Comparison of ENCODE assay signal across 8 cellular contexts in the genomic region with DNA sequence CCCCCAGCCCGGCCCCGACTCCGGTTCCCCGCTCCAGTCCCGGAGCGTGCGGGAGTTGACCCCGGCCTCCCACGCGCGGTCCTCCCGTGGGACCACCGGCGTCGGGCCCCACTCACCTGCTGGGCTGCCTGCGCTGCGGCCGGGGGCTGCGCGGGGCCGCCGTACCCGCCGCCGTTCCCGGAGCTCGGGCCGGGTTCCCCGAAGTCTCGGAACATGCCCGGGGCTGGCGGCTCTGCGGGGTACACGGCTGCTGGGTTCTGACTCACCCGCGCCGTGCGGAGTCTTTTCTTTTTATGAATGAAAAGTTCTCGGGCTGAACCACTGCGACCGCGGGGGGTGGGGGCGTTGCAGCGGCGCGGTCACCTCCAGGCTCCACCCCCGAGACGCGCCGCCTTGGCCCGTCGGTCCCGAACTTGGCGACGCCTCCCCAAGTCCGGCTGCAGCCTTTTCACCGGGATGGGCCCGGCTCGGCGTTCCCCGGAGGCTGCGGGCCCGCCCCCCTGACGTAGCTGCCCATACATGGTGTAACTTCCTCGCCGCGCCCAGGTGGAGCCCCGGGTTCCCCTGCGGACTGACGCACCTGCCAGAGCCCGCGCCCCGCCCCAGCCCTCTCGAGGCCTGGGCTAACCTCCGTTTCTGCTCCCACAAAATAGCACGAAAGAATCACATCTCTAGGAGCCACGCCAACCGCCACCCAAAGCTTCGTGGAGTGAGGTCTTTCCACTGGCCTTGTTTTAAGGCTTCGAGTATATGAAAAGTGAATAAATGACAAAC. TPM values are rescaled to one million over a fixed set of nuclear protein-coding genes. Genes with fewer than 3 reads are reported as not detected.
DNase-seq lines count a peak whose midpoint lies in the region; ATAC-seq and TF ChIP-seq lines count a peak whose summit lies in the region.

A gene (minus strand): TSS at position 264 of the 774 bp plus-strand sequence. CDS start 49 bp downstream, at position 215.

- peaks cover 1% of the 10 kb centered on the region for H3K27me3 Mint-ChIP-seq in activated naive CD8-positive, alpha-beta T cell

- peak; percentile 73 for ATAC-seq in GM21447 (IDR thresholded peaks at IDR 0.05; ENCODE audit: unreplicated experiment)
- peak; percentile 90 for ATAC-seq in Right ventricle myocardium inferior

- H3K9ac ChIP-seq in HUES64 (ENCODE audit: low read depth, low read length) (peak within 1 kb of the TSS; percentile 78), parathyroid adenoma (no peak within 1 kb of the TSS)

- no peaks in the 10 kb centered on the region for H3K9me3 ChIP-seq in HUES64 (ENCODE audit: insufficient read depth, low read depth, low read length)
- H3K9me3 ChIP-seq in parathyroid adenoma (ENCODE audit: control insufficient read depth, low read length) = no peaks in the 10 kb centered on the region
- no peaks in the 10 kb centered on the region for H3K9me3 ChIP-seq in tibial nerve

- intact Hi-C loops in Right ventricle myocardium inferior (cut with DNase I) = no loop called here

- no peaks in the 10 kb centered on the region for H3K36me3 Mint-ChIP-seq in activated naive CD8-positive, alpha-beta T cell

- H3K9me3 Mint-ChIP-seq in activated naive CD8-positive, alpha-beta T cell (ENCODE audit: low read depth) = no peaks in the 10 kb centered on the region

- H3K4me1 Mint-ChIP-seq in activated naive CD8-positive, alpha-beta T cell (ENCODE audit: low read depth) = peaks cover 22% of the 10 kb centered on the region

- peak within 1 kb of the TSS; percentile 81 for H3K27ac ChIP-seq in HUES64 (ENCODE audit: low read depth, low read length)
- H3K27ac ChIP-seq in parathyroid adenoma = no peak within 1 kb of the TSS
- H3K27ac ChIP-seq in tibial nerve = peak within 1 kb of the TSS in 3 of 4 donors; percentile 28 to 75 (median 61)

- peak within 1 kb of the TSS; percentile 69 for H3K4me3 ChIP-seq in HUES64 (ENCODE audit: low read length)
- peak within 1 kb of the TSS; percentile 31 for H3K4me3 ChIP-seq in parathyroid adenoma (ENCODE audit: low read depth, low read length)
- H3K4me3 ChIP-seq in tibial nerve = peak within 1 kb of the TSS; percentile 33 to 59 (median 53)

- no peak for TF ChIP-seq CTCF in parathyroid adenoma (IDR thresholded peaks at IDR 0.05)
- peak in 1 of 5 experiments; percentile 23 for TF ChIP-seq CTCF in tibial nerve (IDR thresholded peaks at IDR 0.05)

- no peak for TF ChIP-seq POLR2A in tibial nerve (IDR thresholded peaks at IDR 0.05)

- H3K27me3 ChIP-seq in HUES64 (ENCODE audit: insufficient read depth, low read length) (peaks cover 62% of the 10 kb centered on the region), parathyroid adenoma (ENCODE audit: control insufficient read depth, insufficient read depth, low read length) (no peaks in the 10 kb centered on the region), tibial nerve (peaks cover 0 to 16% of the 10 kb centered on the region in 2 donors)

- H3K4me1 ChIP-seq in HUES64 (ENCODE audit: insufficient read depth, low read length) = peaks cover 12% of the 10 kb centered on the region; the same call in 1 of the 2 replicates
- no peaks in the 10 kb centered on the region for H3K4me1 ChIP-seq in parathyroid adenoma
- H3K4me1 ChIP-seq in tibial nerve = peaks cover 0 to 27% (median 11%) of the 10 kb centered on the region in 4 donors

- H3K79me2 ChIP-seq in parathyroid adenoma = no peaks in the 10 kb centered on the region

- H3K27ac Mint-ChIP-seq in activated naive CD8-positive, alpha-beta T cell = peak within 1 kb of the TSS; percentile 78

- WGBS in HUES64 = 2% methylated on average over 80 of the region's 80 CpGs
- 3% methylated on average over 41 to 74 of the region's 80 CpGs for WGBS in tibial nerve, 2 donors

- H3K4me3 Mint-ChIP-seq in activated naive CD8-positive, alpha-beta T cell = peak within 1 kb of the TSS; percentile 91

- H3K36me3 ChIP-seq in HUES64 (ENCODE audit: insufficient read depth, low read length) (no peaks in the 10 kb centered on the region; the same call in 1 of the 2 replicates), parathyroid adenoma (ENCODE audit: control insufficient read depth, insufficient read depth, low read length) (no peaks in the 10 kb centered on the region), tibial nerve (no peaks in the 10 kb centered on the region)

- H3K4me2 ChIP-seq in parathyroid adenoma (ENCODE audit: low read length) = peak within 1 kb of the TSS; percentile 74

- peak within 1 kb of the TSS; percentile 58 for H2AFZ ChIP-seq in parathyroid adenoma

- TF ChIP-seq EP300 in tibial nerve (IDR thresholded peaks at IDR 0.05) = peak in 1 of 2 donors; percentile 52

- peak; percentile 98 for DNase-seq in DMS53 (lab: John Stamatoyannopoulos, UW)
- peak; percentile 83 for DNase-seq in SKM-1 treated with dmso at 0.1 percent for 144 hours (lab: John Stamatoyannopoulos, UW; ENCODE audit: unreplicated experiment)
- peak; percentile 91 for DNase-seq in Right ventricle myocardium inferior (ENCODE audit: missing footprints)
- DNase-seq in tibial nerve (ENCODE audit: low spot score in 2 of 2) = peak; percentile 59 to 64

RNA-seq across cellular contexts. Expression of the gene that starts here (rescaled TPM):
- 15.0 TPM for polyA plus RNA-seq in HUES64 (2013, experiment 1 of 2)
- 12.0 TPM for polyA plus RNA-seq in HUES64 (2013, experiment 2 of 2)
- 0.27 TPM for total RNA-seq in Right ventricle myocardium inferior
- total RNA-seq in tibial nerve = 1 to 10 TPM in 3 of 4 donors, not detected in 1; 1.3 to 3.3 (median 1.4) TPM

Comparison
In these comparisons a context has a peak if more than half of its experiments do, and no peak if none do; other contexts are left out.
1. Peak in DNase-seq and ATAC-seq in Right ventricle myocardium inferior; RNA of the gene not detected or under 1 TPM.